Comparison of ENCODE assay signal across 30 cellular contexts in genomic region chr5:159082491-159082890, GRCh38. TPM values are rescaled to one million over a fixed set of nuclear protein-coding genes. Genes with fewer than 3 reads are reported as not detected.
"Had no signal": no experiment of that assay in that cellular context is flagged by ENCODE, and none has a peak within 500 bp of the region (broad histone marks: within the 10 kb centered on the region; RNA-seq: fewer than 3 reads in every experiment).

No MANE protein-coding gene starts in this region.

- H3K9me3 Mint-ChIP-seq: activated CD4-positive, alpha-beta memory T cell treated with anti-CD3 and anti-CD28 coated beads, Interleukin-2, amount 10 ng/mL, durations not matched to agents 7 days and 5 days; activated naive CD4-positive, alpha-beta T cell treated with anti-CD3 and anti-CD28 coated beads, Interleukin-2, amount 10 ng/mL, durations not matched to agents 7 days and 5 days; activated naive CD8-positive, alpha-beta T cell treated with anti-CD3 and anti-CD28 coated beads for 36 hours; activated T-helper 2 cell treated with anti-CD3 and anti-CD28 coated beads, Interferon-gamma antibody, Interleukin-2, Interleukin-4, amounts not matched to agents 10 μg/mL and 5 μg/mL and 100 μg/mL, durations not matched to agents 14 hours and 24 hours and 36 hours; T-cell had no signal

- H3K27me3 Mint-ChIP-seq: activated naive CD8-positive, alpha-beta T cell treated with anti-CD3 and anti-CD28 coated beads for 36 hours had no signal

- H3K4me3 Mint-ChIP-seq: activated CD4-positive, alpha-beta memory T cell treated with anti-CD3 and anti-CD28 coated beads, Interleukin-2, amount 10 ng/mL, durations not matched to agents 7 days and 5 days; activated CD4-positive, alpha-beta T cell treated with anti-CD3 and anti-CD28 coated beads for 36 hours; activated naive CD4-positive, alpha-beta T cell treated with anti-CD3 and anti-CD28 coated beads, Interleukin-2, amount 10 ng/mL, durations not matched to agents 7 days and 5 days; activated naive CD8-positive, alpha-beta T cell treated with anti-CD3 and anti-CD28 coated beads for 36 hours; T-cell had no signal

- H3K36me3 Mint-ChIP-seq: activated naive CD4-positive, alpha-beta T cell treated with anti-CD3 and anti-CD28 coated beads, Interleukin-2, amount 10 ng/mL, durations not matched to agents 7 days and 5 days; activated naive CD8-positive, alpha-beta T cell treated with anti-CD3 and anti-CD28 coated beads for 36 hours; T-cell had no signal

- H3K4me1 Mint-ChIP-seq: activated CD4-positive, alpha-beta memory T cell treated with anti-CD3 and anti-CD28 coated beads, Interleukin-2, amount 10 ng/mL, durations not matched to agents 7 days and 5 days; activated CD4-positive, alpha-beta T cell treated with anti-CD3 and anti-CD28 coated beads for 36 hours; activated naive CD4-positive, alpha-beta T cell treated with anti-CD3 and anti-CD28 coated beads, Interleukin-2, amount 10 ng/mL, durations not matched to agents 7 days and 5 days; activated naive CD8-positive, alpha-beta T cell treated with anti-CD3 and anti-CD28 coated beads for 36 hours; T-cell had no signal

- DNase-seq: activated CD4-positive, alpha-beta memory T cell treated with anti-CD3 and anti-CD28 coated beads, Interleukin-2, amount 10 ng/mL, durations not matched to agents 7 days and 5 days; activated CD4-positive, alpha-beta T cell treated with anti-CD3 and anti-CD28 coated beads for 36 hours; activated CD4-positive, alpha-beta T cell treated with anti-CD3 and anti-CD28 coated beads, Interleukin-2, amount 50 U/mL, for 1 hour; activated gamma-delta T cell treated with Interleukin-2 at 50 U/mL for 16 hours; activated naive CD4-positive, alpha-beta T cell treated with anti-CD3 and anti-CD28 coated beads, Interleukin-2, amount 10 ng/mL, durations not matched to agents 7 days and 5 days; activated naive CD8-positive, alpha-beta T cell treated with anti-CD3 and anti-CD28 coated beads for 36 hours; activated T-cell treated with anti-CD3 and anti-CD28 coated beads for 4 hours; activated T-cell treated with anti-CD3 and anti-CD28 coated beads, Interleukin-2, amount 50 U/mL, for 48 hours; brain microvascular endothelial cell; MG63; MV-4-11; NCI-H1105; NCI-H1436; NCI-H187 treated with DMSO at 0.1 percent for 48 hours; NCI-H2081 treated with DMSO at 0.1 percent for 48 hours; NCI-H2171; NCI-H2227 treated with DMSO at 0.1 percent for 48 hours; NCI-H446 treated with DMSO at 0.1 percent for 48 hours; NCI-H524 treated with DMSO at 0.1 percent for 48 hours; NCI-H774; NK-92 treated with Interleukin-12 subunit alpha and Interleukin-12 subunit beta, amount 100 ng/mL, for 24 hours; OCI-M1; RPMI8226; T-cell; T-helper 2 cell had no signal

- ATAC-seq: activated CD4-positive, alpha-beta T cell treated with anti-CD3 and anti-CD28 coated beads for 36 hours; Panc1; Right ventricle myocardium inferior; T-cell had no signal

- H3K27ac Mint-ChIP-seq: activated CD4-positive, alpha-beta memory T cell treated with anti-CD3 and anti-CD28 coated beads, Interleukin-2, amount 10 ng/mL, durations not matched to agents 7 days and 5 days; activated CD4-positive, alpha-beta T cell treated with anti-CD3 and anti-CD28 coated beads for 36 hours; activated naive CD4-positive, alpha-beta T cell treated with anti-CD3 and anti-CD28 coated beads, Interleukin-2, amount 10 ng/mL, durations not matched to agents 7 days and 5 days; activated naive CD8-positive, alpha-beta T cell treated with anti-CD3 and anti-CD28 coated beads for 36 hours; activated T-helper 2 cell treated with anti-CD3 and anti-CD28 coated beads, Interferon-gamma antibody, Interleukin-2, Interleukin-4, amounts not matched to agents 10 μg/mL and 5 μg/mL and 100 μg/mL, durations not matched to agents 14 hours and 24 hours and 36 hours; T-cell had no signal

RNA-seq across cellular contexts. Expression of gene EBF1, which starts 17.2 kb away (rescaled TPM):
- total RNA-seq: activated CD8-positive, alpha-beta memory T cell treated with anti-CD3 and anti-CD28 coated beads for 36 hours had no signal
- polyA plus RNA-seq: cardiac muscle cell had no signal
